ENCODE assay signal across 29 cellular contexts in the genomic region with DNA sequence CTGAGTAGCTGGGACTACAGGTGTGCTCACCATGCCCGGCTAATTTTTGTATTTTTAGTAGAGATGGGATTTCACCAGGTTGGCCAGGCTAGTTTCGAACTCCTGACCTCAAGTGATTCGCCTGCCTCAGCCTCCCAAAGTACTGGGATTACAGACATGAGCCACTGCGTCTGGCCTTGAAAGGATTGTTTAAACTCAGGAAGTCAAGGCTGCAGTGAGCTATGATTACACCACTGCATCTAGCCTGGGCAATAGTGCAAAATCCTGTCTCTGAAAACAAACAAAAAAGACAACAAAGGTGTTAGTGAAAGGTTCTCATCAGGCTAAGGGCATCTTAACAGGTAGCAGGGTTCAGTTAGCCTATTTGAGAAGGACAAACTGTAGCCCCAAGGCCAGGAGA.
"Had no signal": no experiment of that assay in that cellular context is flagged by ENCODE, and none has a peak within 500 bp of the region (broad histone marks: within the 10 kb centered on the region; RNA-seq: fewer than 3 reads in every experiment).

No MANE protein-coding gene starts in this region.

- H3K27me3 ChIP-seq: testis, thyroid gland, tibial artery, tibial nerve, upper lobe of right lung, uterus, vagina had no signal

- H3K9me3 Mint-ChIP-seq: stimulated activated effector memory CD8-positive, alpha-beta T cell treated with anti-CD3 and anti-CD28 coated beads, Interleukin-12 subunit alpha, Interleukin-12 subunit beta, amount 100 ng/mL, for 72 hours; stimulated activated memory B cell treated with anti-CD40 and anti-IgM and Interleukin-4, amounts not matched to agents 10 μg/mL and 1 μg/mL and 100 μg/mL, for 72 hours; stimulated activated naive CD8-positive, alpha-beta T cell treated with anti-CD3 and anti-CD28 coated beads, Interleukin-15, Interleukin-2, amounts not matched to agents 100 ng/mL and 50 ng/mL, for 24 hours; type B pancreatic cell had no signal

- H3K27ac ChIP-seq: stomach, suprapubic skin, testis, thoracic aorta, thyroid gland, tibial artery, tibial nerve, transverse colon, upper lobe of left lung, upper lobe of right lung, uterus, vagina had no signal

- H3K36me3 ChIP-seq: stomach, suprapubic skin, thoracic aorta, thyroid gland, tibial artery, tibial nerve, transverse colon, upper lobe of left lung, upper lobe of right lung, uterus, vagina had no signal

- ATAC-seq: stimulated activated effector memory CD8-positive, alpha-beta T cell treated with anti-CD3 and anti-CD28 coated beads, Interleukin-12 subunit alpha, Interleukin-12 subunit beta, amount 100 ng/mL, for 72 hours; stimulated activated memory B cell treated with anti-CD40 and anti-IgM and Interleukin-4, amounts not matched to agents 10 μg/mL and 1 μg/mL and 100 μg/mL, for 72 hours; stimulated activated naive B cell treated with anti-CD40 and anti-IgM and Interleukin-4, amounts not matched to agents 10 μg/mL and 1 μg/mL and 100 μg/mL, for 72 hours; stimulated activated naive CD8-positive, alpha-beta T cell treated with anti-CD3 and anti-CD28 coated beads, Interleukin-15, amount 100 ng/mL, for 72 hours; stimulated activated naive CD8-positive, alpha-beta T cell treated with anti-CD3 and anti-CD28 coated beads, Interleukin-15, Interleukin-2, amounts not matched to agents 100 U/mL and 50 U/mL, for 24 hours; upper lobe of right lung had no signal

- H3K27ac Mint-ChIP-seq: stimulated activated effector memory CD8-positive, alpha-beta T cell treated with anti-CD3 and anti-CD28 coated beads, Interleukin-12 subunit alpha, Interleukin-12 subunit beta, amount 100 ng/mL, for 72 hours; stimulated activated memory B cell treated with anti-CD40 and anti-IgM and Interleukin-4, amounts not matched to agents 10 μg/mL and 1 μg/mL and 100 μg/mL, for 72 hours; stimulated activated naive B cell treated with anti-CD40 and anti-IgM and Interleukin-4, amounts not matched to agents 10 μg/mL and 1 μg/mL and 100 μg/mL, for 72 hours; stimulated activated naive CD8-positive, alpha-beta T cell treated with anti-CD3 and anti-CD28 coated beads, Interleukin-15, Interleukin-2, amounts not matched to agents 100 ng/mL and 50 ng/mL, for 24 hours; type B pancreatic cell had no signal

- H3K9me3 ChIP-seq: stomach, suprapubic skin, testis, thoracic aorta, thyroid gland, tibial artery, tibial nerve, transverse colon, upper lobe of left lung, upper lobe of right lung, uterus, vagina had no signal

- H3K4me1 ChIP-seq: thyroid gland, upper lobe of right lung, uterus had no signal

- H3K4me3 Mint-ChIP-seq: stimulated activated effector memory CD8-positive, alpha-beta T cell treated with anti-CD3 and anti-CD28 coated beads, Interleukin-12 subunit alpha, Interleukin-12 subunit beta, amount 100 ng/mL, for 72 hours; stimulated activated memory B cell treated with anti-CD40 and anti-IgM and Interleukin-4, amounts not matched to agents 10 μg/mL and 1 μg/mL and 100 μg/mL, for 72 hours; stimulated activated naive B cell treated with anti-CD40 and anti-IgM and Interleukin-4, amounts not matched to agents 10 μg/mL and 1 μg/mL and 100 μg/mL, for 72 hours; stimulated activated naive CD8-positive, alpha-beta T cell treated with anti-CD3 and anti-CD28 coated beads, Interleukin-15, amount 100 ng/mL, for 72 hours; stimulated activated naive CD8-positive, alpha-beta T cell treated with anti-CD3 and anti-CD28 coated beads, Interleukin-15, Interleukin-2, amounts not matched to agents 100 ng/mL and 50 ng/mL, for 24 hours; type B pancreatic cell had no signal

- H3K36me3 Mint-ChIP-seq: stimulated activated effector memory CD8-positive, alpha-beta T cell treated with anti-CD3 and anti-CD28 coated beads, Interleukin-12 subunit alpha, Interleukin-12 subunit beta, amount 100 ng/mL, for 72 hours; stimulated activated memory B cell treated with anti-CD40 and anti-IgM and Interleukin-4, amounts not matched to agents 10 μg/mL and 1 μg/mL and 100 μg/mL, for 72 hours had no signal

- H3K4me3 ChIP-seq: stomach, suprapubic skin, testis, thoracic aorta, thyroid gland, tibial artery, tibial nerve, transverse colon, upper lobe of left lung, upper lobe of right lung, uterus, vagina had no signal

- DNase-seq: stimulated activated CD4-positive, alpha-beta T cell treated with anti-CD3 and anti-CD28 coated beads, Interleukin-2, amount 100 ng/mL, for 48 hours; stimulated activated CD4-positive, alpha-beta T cell treated with anti-CD3 and anti-CD28 coated beads, Interleukin-4, amount 100 ng/mL, for 1 hour; stimulated activated CD4-positive, alpha-beta T cell treated with anti-CD3 and anti-CD28 coated beads, Interleukin-4, amount 100 ng/mL, for 24 hours; stimulated activated CD4-positive, alpha-beta T cell treated with anti-CD3 and anti-CD28 coated beads, Interleukin-4, amount 100 ng/mL, for 4 hours; stimulated activated CD8-positive, alpha-beta memory T cell treated with anti-CD3 and anti-CD28 coated beads, Interleukin-4, amount 100 ng/mL, for 48 hours; stimulated activated naive B cell treated with anti-CD40 and anti-IgM and Interleukin-4, amounts not matched to agents 10 μg/mL and 1 μg/mL and 100 μg/mL, for 72 hours; stimulated activated naive CD4-positive, alpha-beta T cell; stimulated activated naive CD4-positive, alpha-beta T cell treated with Interleukin-2 at 50 U/mL for 16 hours; stimulated activated naive CD8-positive, alpha-beta T cell treated with anti-CD3 and anti-CD28 coated beads, Interleukin-15, amount 100 ng/mL, for 72 hours; stimulated activated naive CD8-positive, alpha-beta T cell treated with anti-CD3 and anti-CD28 coated beads, Interleukin-15, Interleukin-2, amounts not matched to agents 100 U/mL and 50 U/mL, for 24 hours; stomach; substantia nigra; testis; thyroid gland; tibial artery; transverse colon; trophoblast cell; upper lobe of left lung; upper lobe of right lung; uterus had no signal

- FAIRE-seq: urothelium cell line had no signal

- H3K27me3 Mint-ChIP-seq: type B pancreatic cell had no signal
